In genomic region chr6:133973109-133973971, GRCh38 we compare ENCODE assay signal across 8 cellular contexts. TPM values are rescaled to one million over a fixed set of nuclear protein-coding genes. Genes with fewer than 3 reads are reported as not detected.
A peak's percentile ranks its signal among the peaks of the same experiment; 100 is the strongest.
DNase-seq lines count a peak whose midpoint lies in the region; ATAC-seq and TF ChIP-seq lines count a peak whose summit lies in the region.

No MANE protein-coding gene starts in this region.

- H3K27ac Mint-ChIP-seq in CD4-positive, CD25-positive, alpha-beta regulatory T cell: peak overlapping the region in 1 of 3 donors; percentile 9
- no peak overlapping the region for H3K27ac Mint-ChIP-seq in MCF 10A (ENCODE audit: low read depth, unreplicated experiment)

- H3K9me3 Mint-ChIP-seq in CD4-positive, CD25-positive, alpha-beta regulatory T cell: no peaks in the 10 kb centered on the region
- H3K9me3 Mint-ChIP-seq in MCF 10A (ENCODE audit: unreplicated experiment): no peaks in the 10 kb centered on the region

- TF ChIP-seq POLR2A in vagina (IDR thresholded peaks at IDR 0.05): no peak

- H3K4me3 ChIP-seq in CD4-positive, CD25-positive, alpha-beta regulatory T cell (ENCODE audit: low read depth, low read length): no peak overlapping the region
- H3K4me3 ChIP-seq in vagina: no peak overlapping the region

- POLR2A ChIA-PET in MCF 10A (lab: Yijun Ruan, JAX): interaction anchor here (0.6 to 2.8 kb wide), 15 partner anchors 15 to 1159 kb away, joined by 3 to 12 read pairs (median 3); partner anchors contain the start of genes RPS12 and TBPL1

- H3K36me3 Mint-ChIP-seq in CD4-positive, CD25-positive, alpha-beta regulatory T cell: no peaks in the 10 kb centered on the region
- no peaks in the 10 kb centered on the region for H3K36me3 Mint-ChIP-seq in MCF 10A (ENCODE audit: insufficient read depth, unreplicated experiment)

- no peaks in the 10 kb centered on the region for H3K27me3 Mint-ChIP-seq in CD4-positive, CD25-positive, alpha-beta regulatory T cell
- H3K27me3 Mint-ChIP-seq in MCF 10A (ENCODE audit: insufficient read depth, unreplicated experiment): no peaks in the 10 kb centered on the region

- H3K27ac ChIP-seq in CD4-positive, CD25-positive, alpha-beta regulatory T cell (ENCODE audit: insufficient read depth, low read length, poor library complexity, severe bottlenecking): no peak overlapping the region
- peak overlapping the region; percentile 10 for H3K27ac ChIP-seq in vagina

- no peak overlapping the region for H3K4me3 Mint-ChIP-seq in CD4-positive, CD25-positive, alpha-beta regulatory T cell
- H3K4me3 Mint-ChIP-seq in MCF 10A (ENCODE audit: unreplicated experiment): no peak overlapping the region

- H3K36me3 ChIP-seq in CD4-positive, CD25-positive, alpha-beta regulatory T cell (ENCODE audit: control insufficient read depth, insufficient read depth, low read length): peaks cover under 1% of the 10 kb centered on the region
- no peaks in the 10 kb centered on the region for H3K36me3 ChIP-seq in vagina

- no peaks in the 10 kb centered on the region for H3K9me3 ChIP-seq in CD4-positive, CD25-positive, alpha-beta regulatory T cell (ENCODE audit: control insufficient read depth in 2 of 2, low read length in 2 of 2)
- no peaks in the 10 kb centered on the region for H3K9me3 ChIP-seq in vagina

- no TSS peak for BruUV-seq in MCF 10A (replicated peaks; lab: Mats Ljungman, UMichigan)

- TF ChIP-seq CTCF in MCF 10A (IDR thresholded peaks at IDR 0.05; ENCODE audit: unreplicated experiment): peak; percentile 38
- peak; percentile 46 to 55 (median 47) for TF ChIP-seq CTCF in vagina (IDR thresholded peaks at IDR 0.05)

- peak in 1 of 2 donors; percentile 58 for ATAC-seq in CD4-positive, CD25-positive, alpha-beta regulatory T cell (ENCODE audit: low read depth in 2 of 2)
- ATAC-seq in GM18867 (IDR thresholded peaks at IDR 0.05; ENCODE audit: unreplicated experiment): peak; percentile 61
- peak; percentile 50 for ATAC-seq in HG03565 (IDR thresholded peaks at IDR 0.05; ENCODE audit: unreplicated experiment)
- peak; percentile 80 for ATAC-seq in left lobe of liver
- no peak for ATAC-seq in HG02970 (IDR thresholded peaks at IDR 0.05; ENCODE audit: low FRiP score, unreplicated experiment)

- intact Hi-C loops in MCF 10A (cut with micrococcal nuclease): loop anchor here (1.0 to 2.0 kb wide), 3 partner anchors 49 to 124 kb away; no protein-coding TSS in a partner anchor
- intact Hi-C loops in vagina (cut with DNase I): loop anchor here (2.0 kb wide), 1 partner anchor 91 kb away; no protein-coding TSS in a partner anchor

- peak in 2 of 3 donors; percentile 45 to 59 for DNase-seq in CD4-positive, CD25-positive, alpha-beta regulatory T cell
- DNase-seq in NCI-H748 (lab: John Stamatoyannopoulos, UW; ENCODE audit: unreplicated experiment) (peak; percentile 66), MCF 10A (ENCODE audit: unreplicated experiment) (peak; percentile 67), left lobe of liver (ENCODE audit: low spot score) (no peak), vagina (ENCODE audit: extremely low spot score in 2 of 2) (no peak)

- peaks cover 13% of the 10 kb centered on the region for H3K4me1 ChIP-seq in CD4-positive, CD25-positive, alpha-beta regulatory T cell (ENCODE audit: control insufficient read depth, insufficient read depth, low read length, poor library complexity, severe bottlenecking)
- peaks cover 29% of the 10 kb centered on the region for H3K4me1 ChIP-seq in vagina

- H3K27me3 ChIP-seq in CD4-positive, CD25-positive, alpha-beta regulatory T cell (ENCODE audit: control insufficient read depth, insufficient read depth, low read length): no peaks in the 10 kb centered on the region
- no peaks in the 10 kb centered on the region for H3K27me3 ChIP-seq in vagina

- peaks cover 41 to 68% (median 59%) of the 10 kb centered on the region in 4 donors for H3K4me1 Mint-ChIP-seq in CD4-positive, CD25-positive, alpha-beta regulatory T cell
- peaks cover 13% of the 10 kb centered on the region for H3K4me1 Mint-ChIP-seq in MCF 10A (ENCODE audit: insufficient read depth, unreplicated experiment)

- CTCF ChIA-PET in MCF 10A (lab: Yijun Ruan, JAX): interaction anchor here (0.6 to 2.8 kb wide), 53 partner anchors 8 to 1447 kb away, joined by 3 to 179 read pairs (median 4); partner anchors contain the start of gene SLC2A12

RNA-seq across cellular contexts. Expression of gene TBPL1, which starts 20.3 kb away (rescaled TPM):
- total RNA-seq in CD4-positive, CD25-positive, alpha-beta regulatory T cell: 32.2 TPM
- polyA plus RNA-seq in CD4-positive, CD25-positive, alpha-beta regulatory T cell: 10 to 100 TPM; 55.1 to 73.6 (median 59.1) TPM
- total RNA-seq in MCF 10A (2022) (40.9 and 51.8 TPM in 2 replicates), left lobe of liver (8.4 TPM), vagina (17.7 TPM)

Comparison
In these comparisons a context has a peak if more than half of its experiments do, and no peak if none do; other contexts are left out.
1. DNase-seq: peak in CD4-positive, CD25-positive, alpha-beta regulatory T cell (2 of 3), NCI-H748 (single experiment) and MCF 10A (single experiment); none in left lobe of liver (single experiment) and vagina (0 of 2).